ENCODE assay signal across 18 cellular contexts in genomic region chr1:198228925-198229324, GRCh38.
DNase-seq lines count a peak whose midpoint lies in the region; ATAC-seq and TF ChIP-seq lines count a peak whose summit lies in the region.
"Had no signal": no experiment of that assay in that cellular context is flagged by ENCODE, and none has a peak within 500 bp of the region (broad histone marks: within the 10 kb centered on the region; RNA-seq: fewer than 3 reads in every experiment).

No MANE protein-coding gene starts in this region.

- peaks cover 24% of the 10 kb centered on the region for H4K20me1 ChIP-seq in smooth muscle cell (ENCODE audit: low read depth)

- peaks cover 5% of the 10 kb centered on the region for H3K36me3 Mint-ChIP-seq in activated T-helper 17 cell treated with anti-CD3 and anti-CD28 coated beads, Interleukin-2, amount 50 U/mL, for 72 hours (ENCODE audit: low read depth)

- no peak overlapping the region for H3K4me2 ChIP-seq in smooth muscle cell
- H3K4me2 ChIP-seq: BLaER1 had no signal

- H3K27me3 ChIP-seq in smooth muscle cell (ENCODE audit: low read depth) = no peaks in the 10 kb centered on the region
- H3K27me3 ChIP-seq: BLaER1, SJCRH30 had no signal

- peaks cover under 1% of the 10 kb centered on the region for H3K4me1 ChIP-seq in smooth muscle cell (ENCODE audit: low read depth)

- H3K27ac Mint-ChIP-seq in activated T-helper 17 cell treated with anti-CD3 and anti-CD28 coated beads, Interleukin-2, amount 50 U/mL, for 72 hours = peak overlapping the region; percentile 16

- ATAC-seq in Right ventricle myocardium superior (ENCODE audit: poor library complexity) (peak; percentile 20), Right ventricle myocardium inferior (no peak), GM18867 (IDR thresholded peaks at IDR 0.05; ENCODE audit: unreplicated experiment) (no peak)
- no peak for ATAC-seq in activated T-helper 17 cell treated with anti-CD3 and anti-CD28 coated beads, Interleukin-2, amount 50 U/mL, for 72 hours (replicated peaks)
- no peak for ATAC-seq in activated CD4-positive, CD25-positive, alpha-beta regulatory T cell treated with anti-CD3 and anti-CD28 coated beads, Interleukin-2, amount 50 U/mL, for 24 hours
- ATAC-seq: HepG2 had no signal

- peaks cover 39% of the 10 kb centered on the region for H3K79me2 ChIP-seq in smooth muscle cell (ENCODE audit: low read depth)

- WGBS in smooth muscle cell (ENCODE audit: low lambda C conversion rate) = 70% methylated on average over 2 of the region's 2 CpGs

- no peak overlapping the region for H3K9ac ChIP-seq in smooth muscle cell (ENCODE audit: low read depth)
- H3K9ac ChIP-seq: BLaER1 had no signal

- H3K9me3 Mint-ChIP-seq in activated T-helper 17 cell treated with anti-CD3 and anti-CD28 coated beads, Interleukin-2, amount 50 U/mL, for 72 hours = peaks cover 13% of the 10 kb centered on the region

- peaks cover 9% of the 10 kb centered on the region for H3K4me1 Mint-ChIP-seq in activated T-helper 17 cell treated with anti-CD3 and anti-CD28 coated beads, Interleukin-2, amount 50 U/mL, for 72 hours

- no peak for TF ChIP-seq CTCF in smooth muscle cell (IDR thresholded peaks at IDR 0.05; ENCODE audit: borderline replicate concordance, insufficient read depth, poor library complexity, severe bottlenecking)

- intact Hi-C loops in Right ventricle myocardium superior (cut with DNase I) = no loop called here
- intact Hi-C loops in Right ventricle myocardium inferior (cut with DNase I) = no loop called here

- no peaks in the 10 kb centered on the region for H3K9me3 ChIP-seq in smooth muscle cell (replicated peaks; ENCODE audit: low read depth)
- H3K9me3 ChIP-seq: SJCRH30 had no signal

- no peak overlapping the region for H3K4me3 Mint-ChIP-seq in activated T-helper 17 cell treated with anti-CD3 and anti-CD28 coated beads, Interleukin-2, amount 50 U/mL, for 72 hours

- no peak overlapping the region for H2AFZ ChIP-seq in smooth muscle cell (ENCODE audit: low read depth)

- H3K36me3 ChIP-seq in smooth muscle cell (ENCODE audit: low read depth) = no peaks in the 10 kb centered on the region
- H3K36me3 ChIP-seq: SJCRH30 had no signal

- H3K4me3 ChIP-seq in smooth muscle cell = no peak overlapping the region
- H3K4me3 ChIP-seq: BLaER1, SJCRH30 had no signal

- H3K27ac ChIP-seq in epithelial cell of prostate (peak overlapping the region; percentile 12), smooth muscle cell (ENCODE audit: low read depth) (peak overlapping the region; percentile 51)
- H3K27ac ChIP-seq: BLaER1, SJCRH30 had no signal

- no peaks in the 10 kb centered on the region for H3F3A ChIP-seq in smooth muscle cell (ENCODE audit: low read depth)

- H3K27me3 Mint-ChIP-seq in activated T-helper 17 cell treated with anti-CD3 and anti-CD28 coated beads, Interleukin-2, amount 50 U/mL, for 72 hours = no peaks in the 10 kb centered on the region
- H3K27me3 Mint-ChIP-seq: CD8-positive, alpha-beta memory T cell had no signal

- DNase-seq in Right ventricle myocardium superior (no peak), Right ventricle myocardium inferior (ENCODE audit: missing footprints) (no peak), epithelial cell of prostate (ENCODE audit: low read depth, low spot score) (no peak), smooth muscle cell (lab: John Stamatoyannopoulos, UW; ENCODE audit: unreplicated experiment) (no peak), germinal center (ENCODE audit: low spot score) (no peak)
- DNase-seq: CD8-positive, alpha-beta memory T cell; DMS79; KG1; NCI-H1417; NCI-H1930; NCI-H226; NCI-H524; SJCRH30 had no signal
